Comparison of ENCODE assay signal across 11 cellular contexts in the genomic region with DNA sequence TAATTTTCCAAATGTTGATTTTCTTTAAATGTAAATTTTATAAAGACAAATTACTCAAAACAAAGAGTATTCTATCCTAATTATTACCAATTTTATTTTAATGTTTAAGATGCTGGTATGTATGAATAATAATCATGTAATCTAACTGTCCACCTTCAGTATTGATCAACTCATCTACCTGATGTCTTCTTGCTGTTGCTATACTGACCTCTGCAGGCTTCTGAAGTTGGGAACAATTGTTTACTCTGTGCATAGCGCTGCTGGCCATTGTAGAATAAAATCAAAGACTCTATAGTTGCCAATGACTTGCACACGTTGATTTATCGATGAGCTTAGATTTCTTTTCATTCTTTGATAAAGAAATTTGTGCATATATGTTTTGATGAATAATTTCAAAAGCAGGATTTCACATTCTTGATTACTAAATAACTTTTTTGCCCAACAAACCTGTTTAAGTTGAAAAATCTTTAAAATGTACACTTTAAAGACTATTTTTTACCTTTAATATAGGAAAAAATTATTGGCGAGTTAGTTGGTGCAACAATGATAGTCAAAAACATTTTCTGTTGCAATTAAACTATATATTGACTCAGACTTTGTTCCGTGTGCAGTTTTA.
DNase-seq lines count a peak whose midpoint lies in the region; ATAC-seq and TF ChIP-seq lines count a peak whose summit lies in the region.
"Had no signal": no experiment of that assay in that cellular context is flagged by ENCODE, and none has a peak within 500 bp of the region (broad histone marks: within the 10 kb centered on the region; RNA-seq: fewer than 3 reads in every experiment).

No MANE protein-coding gene starts in this region.

- H3K9me3 Mint-ChIP-seq in Calu3 (ENCODE audit: low read depth, unreplicated experiment): no peaks in the 10 kb centered on the region

- H3K9me3 ChIP-seq in RWPE2 (ENCODE audit: severe bottlenecking): no peaks in the 10 kb centered on the region
- H3K9me3 ChIP-seq: gastrocnemius medialis had no signal

- intact Hi-C loops in Calu3 (cut with micrococcal nuclease; ENCODE audit: unreplicated experiment): loop anchor here (1.0 to 10.0 kb wide), 4 partner anchors 237 to 516 kb away; no protein-coding TSS in a partner anchor

- H3K4me3 ChIP-seq in HFF-Myc (replicated peaks; ENCODE audit: low read depth, low read length) (no peak overlapping the region), RWPE2 (ENCODE audit: severe bottlenecking) (no peak overlapping the region), kidney epithelial cell (ENCODE audit: low read depth, low read length) (no peak overlapping the region)
- H3K4me3 ChIP-seq: gastrocnemius medialis had no signal

- no TSS peak for BruUV-seq in Calu3 (replicated peaks; lab: Mats Ljungman, UMichigan)

- TF ChIP-seq POLR2A in erythroblast (IDR thresholded peaks at IDR 0.05; ENCODE audit: low read length): no peak

- H3K36me3 ChIP-seq in RWPE2 (ENCODE audit: low read depth) (no peaks in the 10 kb centered on the region), kidney epithelial cell (ENCODE audit: control insufficient read depth, insufficient read depth, low read length) (no peaks in the 10 kb centered on the region)
- H3K36me3 ChIP-seq: gastrocnemius medialis had no signal

- CTCF ChIA-PET in Calu3 (lab: Charles Lee): no interaction called here

- no peak overlapping the region for H3K27ac Mint-ChIP-seq in Calu3 (ENCODE audit: unreplicated experiment)

- H3K27me3 ChIP-seq in RWPE2 (ENCODE audit: insufficient read depth, poor library complexity, severe bottlenecking) (no peaks in the 10 kb centered on the region), kidney epithelial cell (ENCODE audit: control insufficient read depth, insufficient read depth, low read length) (no peaks in the 10 kb centered on the region)
- H3K27me3 ChIP-seq: gastrocnemius medialis had no signal

- ATAC-seq in RWPE2 (ENCODE audit: low read depth) (peak; percentile 68; the same call in 2 of the 3 replicates), GM21576 (IDR thresholded peaks at IDR 0.05; ENCODE audit: unreplicated experiment) (no peak)
- ATAC-seq: gastrocnemius medialis had no signal

- H3K27me3 Mint-ChIP-seq in Calu3 (ENCODE audit: unreplicated experiment): no peaks in the 10 kb centered on the region

- H3K4me1 Mint-ChIP-seq in Calu3 (ENCODE audit: low read depth, unreplicated experiment): no peaks in the 10 kb centered on the region

- peak; percentile 41 for TF ChIP-seq CTCF in Calu3 (IDR thresholded peaks at IDR 0.05; ENCODE audit: unreplicated experiment)
- TF ChIP-seq CTCF in HFF-Myc (IDR thresholded peaks at IDR 0.05; ENCODE audit: low read depth, low read length, missing control alignments): peak; percentile 35
- TF ChIP-seq CTCF in RWPE2 (IDR thresholded peaks at IDR 0.05; ENCODE audit: poor library complexity, severe bottlenecking): peak; percentile 59
- peak; percentile 36 for TF ChIP-seq CTCF in kidney epithelial cell (IDR thresholded peaks at IDR 0.05; ENCODE audit: insufficient read depth, low read length, poor library complexity, severe bottlenecking)

- no peaks in the 10 kb centered on the region for H3K4me1 ChIP-seq in RWPE2 (ENCODE audit: insufficient read depth, poor library complexity, severe bottlenecking)
- H3K4me1 ChIP-seq: gastrocnemius medialis, parathyroid adenoma had no signal

- H3K4me3 Mint-ChIP-seq in Calu3 (ENCODE audit: low read depth, unreplicated experiment): no peak overlapping the region

- H3K36me3 Mint-ChIP-seq in Calu3 (ENCODE audit: insufficient read depth, unreplicated experiment): no peaks in the 10 kb centered on the region

- DNase-seq in Calu3 (peak; percentile 20), HFF-Myc (ENCODE audit: extremely low read depth, low read depth) (peak; percentile 6), RWPE2 (ENCODE audit: low spot score) (no peak), kidney epithelial cell (ENCODE audit: low read depth) (no peak), T-helper 1 cell (no peak), erythroblast (lab: John Stamatoyannopoulos, UW) (no peak), dedifferentiated amniotic fluid mesenchymal stem cell (ENCODE audit: extremely low spot score) (no peak)
- DNase-seq: gastrocnemius medialis, NCI-H2227 treated with DMSO at 0.1 percent for 48 hours had no signal

- no peak overlapping the region for H3K27ac ChIP-seq in RWPE2 (ENCODE audit: poor library complexity, severe bottlenecking)
- H3K27ac ChIP-seq: gastrocnemius medialis, parathyroid adenoma had no signal

Comparison
In these comparisons a context has a peak if more than half of its experiments do, and no peak if none do; other contexts are left out.
1. DNase-seq: peak in Calu3 (single experiment) and HFF-Myc (single experiment); none in RWPE2 (single experiment), kidney epithelial cell (single experiment), T-helper 1 cell (0 of 5), erythroblast (0 of 2) and dedifferentiated amniotic fluid mesenchymal stem cell (single experiment).
2. Peak in every context shown above with its lines, with median percentiles within 50 percentile points of each other: CTCF ChIP-seq.